In the genomic region with DNA sequence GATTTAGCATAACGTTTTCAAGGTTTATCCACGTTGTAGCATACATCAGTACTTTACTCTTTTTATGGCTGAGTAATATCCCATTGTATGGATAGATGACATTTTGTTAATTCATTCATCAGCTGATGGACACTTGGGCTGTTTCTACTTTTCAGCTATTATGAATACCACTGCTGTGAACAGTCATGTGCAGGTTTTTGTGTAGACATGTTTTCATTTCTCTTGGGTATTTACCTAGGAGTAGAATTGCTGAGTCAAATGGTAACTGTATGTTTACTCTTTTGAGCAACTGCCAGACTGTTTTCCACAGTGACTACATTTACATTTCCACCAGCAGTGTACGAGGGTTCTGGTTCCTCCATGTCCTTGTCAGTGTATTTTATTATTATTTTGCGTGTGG, we compare ENCODE assay signal across 14 cellular contexts. TPM values are rescaled to one million over a fixed set of nuclear protein-coding genes. Genes with fewer than 3 reads are reported as not detected.
DNase-seq lines count a peak whose midpoint lies in the region; ATAC-seq, FAIRE-seq and TF ChIP-seq lines count a peak whose summit lies in the region.
"Had no signal": no experiment of that assay in that cellular context is flagged by ENCODE, and none has a peak within 500 bp of the region (broad histone marks: within the 10 kb centered on the region; RNA-seq: fewer than 3 reads in every experiment).

No MANE protein-coding gene starts in this region.

- H3K27me3 ChIP-seq in CD4-positive, alpha-beta memory T cell (ENCODE audit: insufficient read depth, low read length) = no peaks in the 10 kb centered on the region
- H3K27me3 ChIP-seq in body of pancreas = no peaks in the 10 kb centered on the region
- H3K27me3 ChIP-seq in heart left ventricle = no peaks in the 10 kb centered on the region

- no peak for TF ChIP-seq CTCF in body of pancreas (IDR thresholded peaks at IDR 0.05)
- TF ChIP-seq CTCF in heart left ventricle (IDR thresholded peaks at IDR 0.05) = no peak
- no peak for TF ChIP-seq CTCF in kidney (IDR thresholded peaks at IDR 0.05; ENCODE audit: borderline replicate concordance, extremely low read depth, insufficient read depth)

- peaks cover 8 to 19% (median 11%) of the 10 kb centered on the region in 4 donors for H3K4me1 Mint-ChIP-seq in CD4-positive, alpha-beta memory T cell

- peaks cover 62% of the 10 kb centered on the region for H3K36me3 ChIP-seq in CD4-positive, alpha-beta memory T cell (ENCODE audit: insufficient read depth, low read length)
- H3K36me3 ChIP-seq in body of pancreas (replicated peaks in 1 of 2; ENCODE audit: insufficient read depth in 1 of 2, low read depth in 2 of 2) = peaks cover 2 to 6% of the 10 kb centered on the region in 2 donors
- peaks cover 0 to 85% (median 49%) of the 10 kb centered on the region in 9 donors for H3K36me3 ChIP-seq in heart left ventricle
- peaks cover 9 to 25% of the 10 kb centered on the region in 2 donors for H3K36me3 ChIP-seq in kidney (ENCODE audit: control insufficient read depth in 1 of 2, insufficient read depth in 2 of 2, low read length in 2 of 2)

- no peak overlapping the region for H3K9ac ChIP-seq in kidney (ENCODE audit: low read length in 2 of 2)

- H3K4me1 ChIP-seq in CD4-positive, alpha-beta memory T cell (ENCODE audit: insufficient read depth, low read length) = peaks cover 6% of the 10 kb centered on the region
- H3K4me1 ChIP-seq in body of pancreas (peaks cover 21% of the 10 kb centered on the region), heart left ventricle (no peaks in the 10 kb centered on the region), kidney (ENCODE audit: control insufficient read depth in 1 of 2, insufficient read depth in 1 of 2, low read depth in 1 of 2, low read length in 2 of 2) (peaks cover 0 to 3% of the 10 kb centered on the region in 2 donors)
- H3K4me1 ChIP-seq: psoas muscle had no signal

- 37 to 38% methylated on average over 4 of the region's 4 CpGs for WGBS in body of pancreas, 2 donors
- WGBS in heart left ventricle, 4 donors = 87 to 89% (median 88%) methylated on average over 4 of the region's 4 CpGs

- no peaks in the 10 kb centered on the region for H3K9me3 ChIP-seq in CD4-positive, alpha-beta memory T cell (ENCODE audit: control insufficient read depth in 1 of 2, low read length in 2 of 2)
- H3K9me3 ChIP-seq in body of pancreas = no peaks in the 10 kb centered on the region
- H3K9me3 ChIP-seq in heart left ventricle = no peaks in the 10 kb centered on the region
- H3K9me3 ChIP-seq in kidney (ENCODE audit: control insufficient read depth in 1 of 2, low read length in 2 of 2) = no peaks in the 10 kb centered on the region
- H3K9me3 ChIP-seq: psoas muscle had no signal

- no peaks in the 10 kb centered on the region for H3K27me3 Mint-ChIP-seq in CD4-positive, alpha-beta memory T cell
- H3K27me3 Mint-ChIP-seq: type B pancreatic cell had no signal

- intact Hi-C loops in CD4-positive, alpha-beta memory T cell (cut with micrococcal nuclease) = loop anchor here (1.0 to 5.0 kb wide), 3 partner anchors 34 to 157 kb away; a partner anchor contains a TSS
- intact Hi-C loops in body of pancreas (cut with DNase I) (no loop called here), heart left ventricle (cut with DNase I) (loop anchor here in 4 of 10 donors (5.0 to 10.0 kb wide), 5 partner anchors 225 to 472 kb away; no protein-coding TSS in a partner anchor), kidney (cut with DNase I) (no loop called here)

- ATAC-seq in GM19351 (IDR thresholded peaks at IDR 0.05; ENCODE audit: unreplicated experiment) (peak; percentile 57), body of pancreas (peak; percentile 80), heart left ventricle (no peak)
- ATAC-seq: psoas muscle had no signal

- CTCF ChIA-PET in CD4-positive, alpha-beta memory T cell (lab: Charles Lee; ENCODE audit: partially characterized antibody) = interaction anchor here (0.9 to 3.5 kb wide), 5 partner anchors 12 to 457 kb away, joined by 3 to 16 read pairs (median 5); no protein-coding TSS in a partner anchor

- no peak for FAIRE-seq in kidney (lab: Jason Lieb, UNC)

- no peak overlapping the region for H3K27ac ChIP-seq in CD4-positive, alpha-beta memory T cell (ENCODE audit: low read depth, low read length)
- H3K27ac ChIP-seq in body of pancreas (peak overlapping the region in 1 of 4 donors; percentile 16), heart left ventricle (no peak overlapping the region), kidney (ENCODE audit: low read depth in 2 of 2, low read length in 2 of 2) (peak overlapping the region in 1 of 2 donors; percentile 19)
- H3K27ac ChIP-seq: psoas muscle had no signal

- peak overlapping the region; percentile 13 to 74 (median 48) for H3K27ac Mint-ChIP-seq in CD4-positive, alpha-beta memory T cell
- H3K27ac Mint-ChIP-seq: type B pancreatic cell had no signal

- H3K9me3 Mint-ChIP-seq in CD4-positive, alpha-beta memory T cell = no peaks in the 10 kb centered on the region
- H3K9me3 Mint-ChIP-seq: type B pancreatic cell had no signal

- POLR2A ChIA-PET in CD4-positive, alpha-beta memory T cell (lab: Charles Lee; ENCODE audit: partially characterized antibody) = interaction anchor here (0.7 kb wide), 1 partner anchor 11 kb away, joined by 3 read pairs; no protein-coding TSS in a partner anchor

- no peak for DNase-seq in CD4-positive, alpha-beta memory T cell
- peak; percentile 58 for DNase-seq in NCI-H2029 (lab: John Stamatoyannopoulos, UW)
- DNase-seq in body of pancreas = peak in 1 of 4 donors; percentile 40
- no peak for DNase-seq in 8988T
- no peak for DNase-seq in heart left ventricle
- no peak for DNase-seq in AG08396 (ENCODE audit: low spot score)
- no peak for DNase-seq in kidney
- DNase-seq: activated CD4-positive, alpha-beta T cell treated with anti-CD3 and anti-CD28 coated beads for 1 hour; anterior cingulate cortex; DMS79 treated with DMSO at 0.1 percent for 48 hours; psoas muscle; RPMI8226 had no signal

- TF ChIP-seq POLR2A in body of pancreas (IDR thresholded peaks at IDR 0.05) (no peak), heart left ventricle (IDR thresholded peaks at IDR 0.05) (no peak)

- H3K4me3 Mint-ChIP-seq in CD4-positive, alpha-beta memory T cell = no peak overlapping the region
- H3K4me3 Mint-ChIP-seq: type B pancreatic cell had no signal

- peaks cover 32 to 67% of the 10 kb centered on the region in 2 donors for H3K36me3 Mint-ChIP-seq in CD4-positive, alpha-beta memory T cell

- H3K4me3 ChIP-seq in CD4-positive, alpha-beta memory T cell (ENCODE audit: low read length in 2 of 2) = no peak overlapping the region
- H3K4me3 ChIP-seq in body of pancreas (no peak overlapping the region), heart left ventricle (no peak overlapping the region), kidney (ENCODE audit: low read length in 2 of 2) (no peak overlapping the region)
- H3K4me3 ChIP-seq: psoas muscle had no signal

RNA-seq across cellular contexts. Expression of a gene that starts 33.9 kb away (rescaled TPM):
- 10 to 100 TPM; 77.2 to 77.7 TPM for total RNA-seq in CD4-positive, alpha-beta memory T cell
- polyA plus RNA-seq in CD4-positive, alpha-beta memory T cell = 100 to 1,000 TPM; 170 to 267 TPM
- 10 to 100 TPM; 41.9 to 58.1 TPM for total RNA-seq in body of pancreas
- 100 to 1,000 TPM in 5 of 9 donors, 10 to 100 TPM in 4; 87.0 to 138 (median 105) TPM for total RNA-seq in heart left ventricle
- 100 to 1,000 TPM in 1 of 2 donors, 10 to 100 TPM in 1; 57.2 to 122 TPM for polyA plus RNA-seq in heart left ventricle
- total RNA-seq in kidney = 90.2 TPM
- 321 TPM for polyA plus RNA-seq in kidney (ENCODE audit: insufficient read depth, low read depth, low replicate concordance)

Comparison
In these comparisons a context has a peak if more than half of its experiments do, and no peak if none do; other contexts are left out.
1. ATAC-seq: peak in GM19351 (single experiment) and body of pancreas (single experiment); none in heart left ventricle (0 of 4).